Comparison of ENCODE assay signal across 9 cellular contexts in genomic region chr17:75124041-75124818, GRCh38. TPM values are rescaled to one million over a fixed set of nuclear protein-coding genes. Genes with fewer than 3 reads are reported as not detected.
DNase-seq lines count a peak whose midpoint lies in the region; ATAC-seq and TF ChIP-seq lines count a peak whose summit lies in the region.
"Had no signal": no experiment of that assay in that cellular context is flagged by ENCODE, and none has a peak within 500 bp of the region (broad histone marks: within the 10 kb centered on the region; RNA-seq: fewer than 3 reads in every experiment).

No MANE protein-coding gene starts in this region.

- no peaks in the 10 kb centered on the region for H3K27me3 Mint-ChIP-seq in activated naive CD8-positive, alpha-beta T cell treated with anti-CD3 and anti-CD28 coated beads, Interleukin-2, amount 10 ng/mL, durations not matched to agents 7 days and 5 days

- no peak overlapping the region for H3K27ac ChIP-seq in DND-41 (ENCODE audit: low read length)
- H3K27ac ChIP-seq in SJSA1, result peak overlapping the region; percentile 75

- H3K27ac Mint-ChIP-seq in activated naive CD8-positive, alpha-beta T cell treated with anti-CD3 and anti-CD28 coated beads, Interleukin-2, amount 10 ng/mL, durations not matched to agents 7 days and 5 days, result peak overlapping the region; percentile 95

- H3K9me3 ChIP-seq in DND-41 (ENCODE audit: insufficient read depth, low read length, severe bottlenecking) (no peaks in the 10 kb centered on the region), SJSA1 (replicated peaks) (no peaks in the 10 kb centered on the region)
- H3K9me3 ChIP-seq: gastrocnemius medialis had no signal

- no peaks in the 10 kb centered on the region for H3K27me3 ChIP-seq in DND-41 (ENCODE audit: insufficient read depth, low read length, poor library complexity)
- no peaks in the 10 kb centered on the region for H3K27me3 ChIP-seq in SJSA1 (replicated peaks)
- H3K27me3 ChIP-seq: gastrocnemius medialis had no signal

- H3K9ac ChIP-seq in DND-41 (ENCODE audit: low read depth, low read length), result no peak overlapping the region

- H3K9me3 Mint-ChIP-seq in activated naive CD8-positive, alpha-beta T cell treated with anti-CD3 and anti-CD28 coated beads, Interleukin-2, amount 10 ng/mL, durations not matched to agents 7 days and 5 days, result no peaks in the 10 kb centered on the region

- no peak overlapping the region for H3K4me2 ChIP-seq in DND-41 (ENCODE audit: insufficient read depth, low read length)

- ATAC-seq in DND-41 (ENCODE audit: insufficient read depth, low read depth), result 0 out of 3 replicates have a peak, but pooled peaks have one; percentile 20
- ATAC-seq in activated naive CD8-positive, alpha-beta T cell treated with anti-CD3 and anti-CD28 coated beads, Interleukin-2, amount 10 ng/mL, durations not matched to agents 7 days and 5 days (ENCODE audit: low read depth), result peak; percentile 10
- ATAC-seq: gastrocnemius medialis had no signal

- H3K4me1 ChIP-seq in DND-41 (ENCODE audit: insufficient read depth, low read length) (no peaks in the 10 kb centered on the region), SJSA1 (replicated peaks) (peaks cover 27% of the 10 kb centered on the region)

- H4K20me1 ChIP-seq in DND-41 (ENCODE audit: insufficient read depth, low read length), result peaks cover 3% of the 10 kb centered on the region

- DNase-seq in DND-41, result no peak
- peak; percentile 93 to 98 for DNase-seq in SJSA1 (ENCODE audit: low read depth in 1 of 2, low spot score in 2 of 2)
- no peak for DNase-seq in activated naive CD8-positive, alpha-beta T cell treated with anti-CD3 and anti-CD28 coated beads, Interleukin-2, amount 10 ng/mL, durations not matched to agents 7 days and 5 days
- peak; percentile 92 for DNase-seq in kidney tubule cell (ENCODE audit: low spot score)
- DNase-seq in stimulated activated CD4-positive, alpha-beta T cell treated with anti-CD3 and anti-CD28 coated beads, TNF-alpha, amount 100 ng/mL, for 48 hours (ENCODE audit: low read depth in 3 of 3), result peak; percentile 18 to 56 (median 46)
- no peak for DNase-seq in OCI-M2 (lab: John Stamatoyannopoulos, UW; ENCODE audit: unreplicated experiment)
- DNase-seq in D341Med (ENCODE audit: low spot score), result no peak
- DNase-seq in NCI-H146 treated with DMSO at 0.1 percent for 48 hours (lab: John Stamatoyannopoulos, UW; ENCODE audit: unreplicated experiment), result no peak

- no peak overlapping the region for H2AFZ ChIP-seq in DND-41 (ENCODE audit: low read depth, low read length)

- no peak overlapping the region for H3K4me3 ChIP-seq in DND-41 (ENCODE audit: low read depth in 1 of 2, low read length in 2 of 2)
- no peak overlapping the region for H3K4me3 ChIP-seq in SJSA1
- H3K4me3 ChIP-seq: gastrocnemius medialis had no signal

- no peak overlapping the region for H3K4me3 Mint-ChIP-seq in activated naive CD8-positive, alpha-beta T cell treated with anti-CD3 and anti-CD28 coated beads, Interleukin-2, amount 10 ng/mL, durations not matched to agents 7 days and 5 days

- H3K36me3 ChIP-seq in DND-41 (ENCODE audit: insufficient read depth, low read length), result peaks cover 24% of the 10 kb centered on the region
- H3K36me3 ChIP-seq in SJSA1, result peaks cover 49% of the 10 kb centered on the region

- H3K79me2 ChIP-seq in DND-41 (ENCODE audit: insufficient read depth, low read length), result peaks cover 4% of the 10 kb centered on the region; the same call in 1 of the 2 replicates

- POLR2A ChIA-PET in activated naive CD8-positive, alpha-beta T cell treated with anti-CD3 and anti-CD28 coated beads, Interleukin-2, amount 10 ng/mL, durations not matched to agents 7 days and 5 days (lab: Charles Lee), result interaction anchor here (0.6 to 2.0 kb wide), 8 partner anchors 7 to 1604 kb away, joined by 3 to 12 read pairs (median 3); partner anchors contain the start of genes JPT1 and MIF4GD

- no peak for TF ChIP-seq CTCF in DND-41 (IDR thresholded peaks at IDR 0.05; ENCODE audit: borderline replicate concordance, extremely low read depth, low read length, poor library complexity, severe bottlenecking)

- H3K4me1 Mint-ChIP-seq in activated naive CD8-positive, alpha-beta T cell treated with anti-CD3 and anti-CD28 coated beads, Interleukin-2, amount 10 ng/mL, durations not matched to agents 7 days and 5 days, result peaks cover 30% of the 10 kb centered on the region

- H3K36me3 Mint-ChIP-seq in activated naive CD8-positive, alpha-beta T cell treated with anti-CD3 and anti-CD28 coated beads, Interleukin-2, amount 10 ng/mL, durations not matched to agents 7 days and 5 days, result peaks cover 13% of the 10 kb centered on the region

RNA-seq across cellular contexts. Expression of gene NT5C, which starts 7.3 kb away (rescaled TPM):
- total RNA-seq in SJSA1 (2014; rRNA removed; shearing (Covaris generic)), result 130 and 136 TPM in 2 replicates
- 10 to 100 TPM; 69.9 to 70.8 TPM for total RNA-seq in activated naive CD8-positive, alpha-beta T cell treated with anti-CD3 and anti-CD28 coated beads, Interleukin-2, amount 10 ng/mL, durations not matched to agents 7 days and 5 days

RNA-seq across cellular contexts. Expression of gene ARMC7, which starts 14.5 kb away (rescaled TPM):
- 5.3 and 6.6 TPM in 2 replicates for total RNA-seq in SJSA1 (2014; rRNA removed; shearing (Covaris generic))
- 10 to 100 TPM; 16.2 to 17.6 TPM for total RNA-seq in activated naive CD8-positive, alpha-beta T cell treated with anti-CD3 and anti-CD28 coated beads, Interleukin-2, amount 10 ng/mL, durations not matched to agents 7 days and 5 days

RNA-seq across cellular contexts. Expression of gene JPT1, which starts 30.1 kb away (rescaled TPM):
- 340 and 870 TPM in 2 replicates for total RNA-seq in SJSA1 (2014; rRNA removed; shearing (Covaris generic))
- 100 to 1,000 TPM; 194 to 213 TPM for total RNA-seq in activated naive CD8-positive, alpha-beta T cell treated with anti-CD3 and anti-CD28 coated beads, Interleukin-2, amount 10 ng/mL, durations not matched to agents 7 days and 5 days

RNA-seq across cellular contexts. Expression of gene SLC16A5, which starts 36.5 kb away (rescaled TPM):
- total RNA-seq in SJSA1 (2014; rRNA removed; shearing (Covaris generic)), result 0.50 and 0.71 TPM in 2 replicates
- total RNA-seq in activated naive CD8-positive, alpha-beta T cell treated with anti-CD3 and anti-CD28 coated beads, Interleukin-2, amount 10 ng/mL, durations not matched to agents 7 days and 5 days, result 10 to 100 TPM in 1 of 2 experiments, 1 to 10 TPM in 1; 9.1 to 11.0 TPM

RNA-seq across cellular contexts. Expression of gene SUMO2, which starts 58.5 kb away (rescaled TPM):
- total RNA-seq in SJSA1 (2014; rRNA removed; shearing (Covaris generic)), result 177 and 212 TPM in 2 replicates
- total RNA-seq in activated naive CD8-positive, alpha-beta T cell treated with anti-CD3 and anti-CD28 coated beads, Interleukin-2, amount 10 ng/mL, durations not matched to agents 7 days and 5 days, result 100 to 1,000 TPM; 470 to 500 TPM

Comparison
In these comparisons a context has a peak if more than half of its experiments do, and no peak if none do; other contexts are left out.
1. DNase-seq: peak in SJSA1 (2 of 2), kidney tubule cell (single experiment) and stimulated activated CD4-positive, alpha-beta T cell treated with anti-CD3 and anti-CD28 coated beads, TNF-alpha, amount 100 ng/mL, for 48 hours (3 of 3); none in DND-41 (single experiment), activated naive CD8-positive, alpha-beta T cell treated with anti-CD3 and anti-CD28 coated beads, Interleukin-2, amount 10 ng/mL, durations not matched to agents 7 days and 5 days (single experiment), OCI-M2 (single experiment), D341Med (single experiment) and NCI-H146 treated with DMSO at 0.1 percent for 48 hours (single experiment).